9 cellular contexts compared by ENCODE assay signal in genomic region chr5:13957032-13957645, GRCh38. TPM values are rescaled to one million over a fixed set of nuclear protein-coding genes. Genes with fewer than 3 reads are reported as not detected.
A peak's percentile ranks its signal among the peaks of the same experiment; 100 is the strongest.
DNase-seq lines count a peak whose midpoint lies in the region; ATAC-seq, FAIRE-seq and TF ChIP-seq lines count a peak whose summit lies in the region.
"Had no signal": no experiment of that assay in that cellular context is flagged by ENCODE, and none has a peak within 500 bp of the region (broad histone marks: within the 10 kb centered on the region; RNA-seq: fewer than 3 reads in every experiment).

No MANE protein-coding gene starts in this region.

- DNase-seq in AG09309 (ENCODE audit: low read depth) (peak; percentile 10), GM18507 (ENCODE audit: extremely low spot score, insufficient read length, low read depth) (no peak), NCI-H1105 (lab: John Stamatoyannopoulos, UW) (peak; percentile 75), SKM-1 (lab: John Stamatoyannopoulos, UW; ENCODE audit: unreplicated experiment) (peak; percentile 35), foreskin keratinocyte (peak; percentile 28 to 64), retinal pigment epithelial cell (ENCODE audit: low read depth) (no peak)
- no peak for DNase-seq in activated naive CD4-positive, alpha-beta T cell treated with anti-CD3 and anti-CD28 coated beads, Interleukin-2, amount 50 U/mL, for 16 hours

- H3K27ac ChIP-seq in foreskin keratinocyte: no peak overlapping the region

- TF ChIP-seq CTCF in AG09309 (IDR thresholded peaks at IDR 0.05; ENCODE audit: control insufficient read depth, insufficient read depth, low read depth, low read length, missing control alignments) (peak; percentile 71), foreskin keratinocyte (conservative IDR thresholded peaks at IDR 0.05) (peak; percentile 94), retinal pigment epithelial cell (conservative IDR thresholded peaks at IDR 0.05; ENCODE audit: low read depth, low read length) (peak; percentile 77)

- peak; percentile 80 for FAIRE-seq in GM18507 (lab: Jason Lieb, UNC)

- H3K4me3 ChIP-seq in AG09309 (ENCODE audit: control insufficient read depth, low read depth, low read length) (no peak overlapping the region), retinal pigment epithelial cell (ENCODE audit: low read length) (no peak overlapping the region)

- no peaks in the 10 kb centered on the region for H3K27me3 ChIP-seq in foreskin keratinocyte

- H3K4me1 ChIP-seq in foreskin keratinocyte: no peaks in the 10 kb centered on the region

- ATAC-seq in HG02870 (IDR thresholded peaks at IDR 0.05; ENCODE audit: unreplicated experiment): peak; percentile 93
- ATAC-seq in foreskin keratinocyte: peak; percentile 94

RNA-seq across cellular contexts. Expression of gene DNAH5, which starts 12.7 kb away (rescaled TPM):
- 0.71 and 1.1 TPM in 2 replicates for total RNA-seq in foreskin keratinocyte
- 0.57 and 1.1 TPM in 2 replicates for polyA plus RNA-seq in foreskin keratinocyte
- total RNA-seq: mononuclear cell had no signal

Comparison
In these comparisons a context has a peak if more than half of its experiments do, and no peak if none do; other contexts are left out.
1. DNase-seq: peak in AG09309 (single experiment), NCI-H1105 (single experiment), SKM-1 (single experiment) and foreskin keratinocyte (2 of 2); none in GM18507 (single experiment), retinal pigment epithelial cell (single experiment) and activated naive CD4-positive, alpha-beta T cell treated with anti-CD3 and anti-CD28 coated beads, Interleukin-2, amount 50 U/mL, for 16 hours (single experiment).
2. Peak in every context shown above with its lines, with median percentiles within 50 percentile points of each other: CTCF ChIP-seq.